1 cellular context compared by ENCODE assay signal in genomic region chr11:108019870-108020540, GRCh38.
TF ChIP-seq lines count a peak whose summit lies in the region.

No MANE protein-coding gene starts in this region.

TF ChIP-seq in WTC11, 78 proteins besides CTCF, POLR2A, EP300 and RAD21:
- TF ChIP-seq ZNF317 (CRISPR knock-in tag; IDR thresholded peaks at IDR 0.05; ENCODE audit: borderline replicate concordance, low read depth), result no peak
- no peak for TF ChIP-seq MYBL2 (CRISPR knock-in tag; IDR thresholded peaks at IDR 0.05)
- TF ChIP-seq JUN (CRISPR knock-in tag; IDR thresholded peaks at IDR 0.05), result no peak
- TF ChIP-seq ATF1 (CRISPR knock-in tag; IDR thresholded peaks at IDR 0.05), result no peak
- no peak for TF ChIP-seq ZNF219 (CRISPR knock-in tag; IDR thresholded peaks at IDR 0.05; ENCODE audit: borderline replicate concordance)
- TF ChIP-seq FOXP4 (CRISPR knock-in tag; IDR thresholded peaks at IDR 0.05), result no peak
- no peak for TF ChIP-seq USF1 (CRISPR knock-in tag; IDR thresholded peaks at IDR 0.05)
- no peak for TF ChIP-seq SMAD4 (CRISPR knock-in tag; IDR thresholded peaks at IDR 0.05)
- no peak for TF ChIP-seq CREB1 (CRISPR knock-in tag; IDR thresholded peaks at IDR 0.05)
- no peak for TF ChIP-seq RELA (CRISPR knock-in tag; IDR thresholded peaks at IDR 0.05; ENCODE audit: borderline replicate concordance)
- TF ChIP-seq NFATC4 (CRISPR knock-in tag; IDR thresholded peaks at IDR 0.05), result no peak
- TF ChIP-seq ZNF263 (CRISPR knock-in tag; IDR thresholded peaks at IDR 0.05; ENCODE audit: low read depth), result no peak
- TF ChIP-seq SP1 (CRISPR knock-in tag; conservative IDR thresholded peaks at IDR 0.05), result no peak
- TF ChIP-seq STAT6 (CRISPR knock-in tag; conservative IDR thresholded peaks at IDR 0.05; ENCODE audit: low read depth), result no peak
- TF ChIP-seq, protein P1, sequence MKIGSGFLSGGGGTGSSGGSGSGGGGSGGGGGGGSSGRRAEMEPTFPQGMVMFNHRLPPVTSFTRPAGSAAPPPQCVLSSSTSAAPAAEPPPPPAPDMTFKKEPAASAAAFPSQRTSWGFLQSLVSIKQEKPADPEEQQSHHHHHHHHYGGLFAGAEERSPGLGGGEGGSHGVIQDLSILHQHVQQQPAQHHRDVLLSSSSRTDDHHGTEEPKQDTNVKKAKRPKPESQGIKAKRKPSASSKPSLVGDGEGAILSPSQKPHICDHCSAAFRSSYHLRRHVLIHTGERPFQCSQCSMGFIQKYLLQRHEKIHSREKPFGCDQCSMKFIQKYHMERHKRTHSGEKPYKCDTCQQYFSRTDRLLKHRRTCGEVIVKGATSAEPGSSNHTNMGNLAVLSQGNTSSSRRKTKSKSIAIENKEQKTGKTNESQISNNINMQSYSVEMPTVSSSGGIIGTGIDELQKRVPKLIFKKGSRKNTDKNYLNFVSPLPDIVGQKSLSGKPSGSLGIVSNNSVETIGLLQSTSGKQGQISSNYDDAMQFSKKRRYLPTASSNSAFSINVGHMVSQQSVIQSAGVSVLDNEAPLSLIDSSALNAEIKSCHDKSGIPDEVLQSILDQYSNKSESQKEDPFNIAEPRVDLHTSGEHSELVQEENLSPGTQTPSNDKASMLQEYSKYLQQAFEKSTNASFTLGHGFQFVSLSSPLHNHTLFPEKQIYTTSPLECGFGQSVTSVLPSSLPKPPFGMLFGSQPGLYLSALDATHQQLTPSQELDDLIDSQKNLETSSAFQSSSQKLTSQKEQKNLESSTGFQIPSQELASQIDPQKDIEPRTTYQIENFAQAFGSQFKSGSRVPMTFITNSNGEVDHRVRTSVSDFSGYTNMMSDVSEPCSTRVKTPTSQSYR (CRISPR knock-in tag; IDR thresholded peaks at IDR 0.05), result no peak
- no peak for TF ChIP-seq PREB (CRISPR knock-in tag; IDR thresholded peaks at IDR 0.05; ENCODE audit: borderline replicate concordance)
- no peak for TF ChIP-seq ZNF416 (CRISPR knock-in tag; IDR thresholded peaks at IDR 0.05)
- no peak for TF ChIP-seq ESRRA (CRISPR knock-in tag; IDR thresholded peaks at IDR 0.05; ENCODE audit: borderline replicate concordance)
- TF ChIP-seq GABPB1 (CRISPR knock-in tag; IDR thresholded peaks at IDR 0.05), result no peak
